In genomic region chr4:118772149-118773081, GRCh38 we compare ENCODE assay signal across 8 cellular contexts.
DNase-seq lines count a peak whose midpoint lies in the region; ATAC-seq and TF ChIP-seq lines count a peak whose summit lies in the region.

No MANE protein-coding gene starts in this region.

- DNase-seq in AG04450 (ENCODE audit: low read depth, low spot score) (no peak), NCI-H774 (lab: John Stamatoyannopoulos, UW) (peak; percentile 3), cerebellum (ENCODE audit: low spot score) (peak; percentile 54), transverse colon (no peak), activated T-cell treated with anti-CD3 and anti-CD28 coated beads for 4 hours (no peak)

- no peaks in the 10 kb centered on the region for H3K27me3 ChIP-seq in AG04450 (ENCODE audit: control insufficient read depth, insufficient read depth, low read length)
- no peaks in the 10 kb centered on the region for H3K27me3 ChIP-seq in liver (ENCODE audit: control insufficient read depth in 4 of 4, insufficient read depth in 4 of 4, low read length in 3 of 4)
- H3K27me3 ChIP-seq in transverse colon: no peaks in the 10 kb centered on the region

- H3K36me3 ChIP-seq in liver (ENCODE audit: control insufficient read depth in 4 of 4, insufficient read depth in 3 of 4, low read depth in 1 of 4, low read length in 3 of 4): peaks cover 3 to 12% (median 6%) of the 10 kb centered on the region in 4 donors
- H3K36me3 ChIP-seq in transverse colon: no peaks in the 10 kb centered on the region

- POLR2A ChIA-PET in AG04450 (lab: Yijun Ruan, JAX): interaction anchor here (0.9 kb wide), 1 partner anchor 196 kb away, joined by 3 read pairs; no protein-coding TSS in a partner anchor

- peak; percentile 86 to 87 for TF ChIP-seq RAD21 in liver (IDR thresholded peaks at IDR 0.05)

- intact Hi-C loops in transverse colon (cut with DNase I; ENCODE audit: low total_unique reads): no loop called here

- CTCF ChIA-PET in AG04450 (lab: Charles Lee): interaction anchor here (0.6 to 10.0 kb wide), 28 partner anchors 9 to 268 kb away, joined by 3 to 116 read pairs (median 4); partner anchors contain the start of gene SYNPO2

- H3K27ac ChIP-seq in AG04450 (ENCODE audit: low read depth, low read length): no peak overlapping the region
- peak overlapping the region in 1 of 2 donors; percentile 5 for H3K27ac ChIP-seq in liver (ENCODE audit: low read depth in 1 of 2, low read length in 2 of 2)
- H3K27ac ChIP-seq in transverse colon: peak overlapping the region; percentile 66 to 81 (median 78)

- ATAC-seq in GM18499 (IDR thresholded peaks at IDR 0.05; ENCODE audit: insufficient read depth, unreplicated experiment) (peak; percentile 84), HG03139 (IDR thresholded peaks at IDR 0.05; ENCODE audit: unreplicated experiment) (peak; percentile 50)

- H3K4me3 ChIP-seq in AG04450 (ENCODE audit: low read depth, low read length) (no peak overlapping the region), liver (ENCODE audit: low read depth in 1 of 3, low read length in 3 of 3) (no peak overlapping the region), transverse colon (no peak overlapping the region)

- H3K9me3 ChIP-seq in AG04450 (ENCODE audit: control insufficient read depth, insufficient read depth, low read length) (no peaks in the 10 kb centered on the region), liver (ENCODE audit: control insufficient read depth in 4 of 4, low read length in 3 of 4) (no peaks in the 10 kb centered on the region), transverse colon (no peaks in the 10 kb centered on the region)

- TF ChIP-seq POLR2A in transverse colon (IDR thresholded peaks at IDR 0.05): no peak

- in situ Hi-C loops in transverse colon (cut with MboI; ENCODE audit: low pct_ligation_motif_present in 1 of 4, low pct_unique_long_range_greater_than_20kb in 1 of 4, low sequenced_read_pairs in 3 of 4): loop anchor here in 2 of 4 donors (10.0 to 25.0 kb wide), 3 partner anchors 115 to 215 kb away; partner anchors contain the start of gene SYNPO2 (in 1 of the 2)

- H3K4me1 ChIP-seq in liver (ENCODE audit: control insufficient read depth in 4 of 4, insufficient read depth in 4 of 4, low read length in 3 of 4): peaks cover 0 to 8% (median 1%) of the 10 kb centered on the region in 4 donors
- peaks cover 0 to 46% (median 9%) of the 10 kb centered on the region in 4 donors for H3K4me1 ChIP-seq in transverse colon

- WGBS in liver: 58% methylated on average over 10 of the region's 10 CpGs
- WGBS in transverse colon (ENCODE audit: low coverage in 1 of 2), 2 donors: 44 to 67% methylated on average over 6 to 10 of the region's 10 CpGs

- TF ChIP-seq CTCF in AG04450 (IDR thresholded peaks at IDR 0.05; ENCODE audit: low read depth, low read length) (peak; percentile 58), liver (IDR thresholded peaks at IDR 0.05; ENCODE audit: low read depth, low read length, missing input control) (peak; percentile 53), transverse colon (IDR thresholded peaks at IDR 0.05) (peak; percentile 49 to 72 (median 57))

- no peak for TF ChIP-seq EP300 in transverse colon (IDR thresholded peaks at IDR 0.05; ENCODE audit: low read depth)

- H3K9ac ChIP-seq in liver (ENCODE audit: low read depth in 1 of 2, low read length in 2 of 2): no peak overlapping the region

TF ChIP-seq in liver, 16 proteins besides CTCF, POLR2A, EP300 and RAD21:
- TF ChIP-seq GABPA (IDR thresholded peaks at IDR 0.05 in 1 of 2, conservative IDR thresholded peaks at IDR 0.05 in 1 of 2): no peak
- TF ChIP-seq, protein P1, sequence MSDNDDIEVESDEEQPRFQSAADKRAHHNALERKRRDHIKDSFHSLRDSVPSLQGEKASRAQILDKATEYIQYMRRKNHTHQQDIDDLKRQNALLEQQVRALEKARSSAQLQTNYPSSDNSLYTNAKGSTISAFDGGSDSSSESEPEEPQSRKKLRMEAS (IDR thresholded peaks at IDR 0.05): no peak
- no peak for TF ChIP-seq ATF3 (IDR thresholded peaks at IDR 0.05)
- TF ChIP-seq FOXA1 (IDR thresholded peaks at IDR 0.05): no peak
- no peak for TF ChIP-seq RXRA (IDR thresholded peaks at IDR 0.05)
- no peak for TF ChIP-seq SP1 (IDR thresholded peaks at IDR 0.05)
- TF ChIP-seq, protein P2, sequence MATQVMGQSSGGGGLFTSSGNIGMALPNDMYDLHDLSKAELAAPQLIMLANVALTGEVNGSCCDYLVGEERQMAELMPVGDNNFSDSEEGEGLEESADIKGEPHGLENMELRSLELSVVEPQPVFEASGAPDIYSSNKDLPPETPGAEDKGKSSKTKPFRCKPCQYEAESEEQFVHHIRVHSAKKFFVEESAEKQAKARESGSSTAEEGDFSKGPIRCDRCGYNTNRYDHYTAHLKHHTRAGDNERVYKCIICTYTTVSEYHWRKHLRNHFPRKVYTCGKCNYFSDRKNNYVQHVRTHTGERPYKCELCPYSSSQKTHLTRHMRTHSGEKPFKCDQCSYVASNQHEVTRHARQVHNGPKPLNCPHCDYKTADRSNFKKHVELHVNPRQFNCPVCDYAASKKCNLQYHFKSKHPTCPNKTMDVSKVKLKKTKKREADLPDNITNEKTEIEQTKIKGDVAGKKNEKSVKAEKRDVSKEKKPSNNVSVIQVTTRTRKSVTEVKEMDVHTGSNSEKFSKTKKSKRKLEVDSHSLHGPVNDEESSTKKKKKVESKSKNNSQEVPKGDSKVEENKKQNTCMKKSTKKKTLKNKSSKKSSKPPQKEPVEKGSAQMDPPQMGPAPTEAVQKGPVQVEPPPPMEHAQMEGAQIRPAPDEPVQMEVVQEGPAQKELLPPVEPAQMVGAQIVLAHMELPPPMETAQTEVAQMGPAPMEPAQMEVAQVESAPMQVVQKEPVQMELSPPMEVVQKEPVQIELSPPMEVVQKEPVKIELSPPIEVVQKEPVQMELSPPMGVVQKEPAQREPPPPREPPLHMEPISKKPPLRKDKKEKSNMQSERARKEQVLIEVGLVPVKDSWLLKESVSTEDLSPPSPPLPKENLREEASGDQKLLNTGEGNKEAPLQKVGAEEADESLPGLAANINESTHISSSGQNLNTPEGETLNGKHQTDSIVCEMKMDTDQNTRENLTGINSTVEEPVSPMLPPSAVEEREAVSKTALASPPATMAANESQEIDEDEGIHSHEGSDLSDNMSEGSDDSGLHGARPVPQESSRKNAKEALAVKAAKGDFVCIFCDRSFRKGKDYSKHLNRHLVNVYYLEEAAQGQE (IDR thresholded peaks at IDR 0.05): no peak
- no peak for TF ChIP-seq JUND (IDR thresholded peaks at IDR 0.05)
- no peak for TF ChIP-seq YY1 (IDR thresholded peaks at IDR 0.05)
- TF ChIP-seq HNF4G (IDR thresholded peaks at IDR 0.05): no peak
- TF ChIP-seq ZBTB33 (IDR thresholded peaks at IDR 0.05): no peak
- TF ChIP-seq HNF4A (conservative IDR thresholded peaks at IDR 0.05): no peak
- TF ChIP-seq TAF1 (conservative IDR thresholded peaks at IDR 0.05): no peak
- TF ChIP-seq FOXA2 (IDR thresholded peaks at IDR 0.05): no peak
- no peak for TF ChIP-seq EGR1 (IDR thresholded peaks at IDR 0.05; ENCODE audit: low read depth in 2 of 2)
- no peak for TF ChIP-seq NR2F2 (IDR thresholded peaks at IDR 0.05)

Comparison
In these comparisons a context has a peak if more than half of its experiments do, and no peak if none do; other contexts are left out.
1. DNase-seq: peak in NCI-H774 (single experiment) and cerebellum (single experiment); none in AG04450 (single experiment), transverse colon (single experiment) and activated T-cell treated with anti-CD3 and anti-CD28 coated beads for 4 hours (single experiment).
2. Peak in every context shown above with its lines, with median percentiles within 50 percentile points of each other: CTCF ChIP-seq.